In genomic region chr3:122092460-122093165, GRCh38 we compare ENCODE assay signal across 8 cellular contexts. TPM values are rescaled to one million over a fixed set of nuclear protein-coding genes. Genes with fewer than 3 reads are reported as not detected.
A peak's percentile ranks its signal among the peaks of the same experiment; 100 is the strongest.
DNase-seq lines count a peak whose midpoint lies in the region; ATAC-seq and TF ChIP-seq lines count a peak whose summit lies in the region.

No MANE protein-coding gene starts in this region.

- H3K4me1 ChIP-seq in left ventricle myocardium inferior: peaks cover 3% of the 10 kb centered on the region

- no peak overlapping the region for H3K4me3 ChIP-seq in left ventricle myocardium inferior

- peak; percentile 32 for ATAC-seq in GM18861 (IDR thresholded peaks at IDR 0.05; ENCODE audit: unreplicated experiment)

- H3K9me3 ChIP-seq in left ventricle myocardium inferior (replicated peaks): no peaks in the 10 kb centered on the region

- H3K27me3 ChIP-seq in left ventricle myocardium inferior (ENCODE audit: low read depth): peaks cover 15% of the 10 kb centered on the region

- H3K27ac ChIP-seq in left ventricle myocardium inferior (replicated peaks): no peak overlapping the region

- DNase-seq in 8988T: peak; percentile 18
- peak; percentile 88 for DNase-seq in MV-4-11 (lab: John Stamatoyannopoulos, UW)
- peak; percentile 55 for DNase-seq in activated T-cell treated with anti-CD3 and anti-CD28 coated beads for 48 hours (ENCODE audit: low read depth)
- DNase-seq in left ventricle myocardium inferior: peak; percentile 16
- DNase-seq in stimulated activated CD8-positive, alpha-beta memory T cell treated with anti-CD3 and anti-CD28 coated beads, Interleukin-4, amount 100 ng/mL, for 48 hours: peak; percentile 74
- DNase-seq in NCI-H524 (lab: John Stamatoyannopoulos, UW): no peak
- DNase-seq in G401 (ENCODE audit: low spot score): no peak

- peak; percentile 23 for TF ChIP-seq CTCF in left ventricle myocardium inferior (IDR thresholded peaks at IDR 0.05; ENCODE audit: borderline replicate concordance)

- in situ Hi-C loops in G401 (cut with HindIII; ENCODE audit: low sequenced_read_pairs): no loop called here

- intact Hi-C loops in left ventricle myocardium inferior (cut with micrococcal nuclease): no loop called here

- no peaks in the 10 kb centered on the region for H3K36me3 ChIP-seq in left ventricle myocardium inferior

RNA-seq across cellular contexts. Expression of gene CD86, which starts 37.5 kb away (rescaled TPM):
- 3.6 TPM for total RNA-seq in left ventricle myocardium inferior
- total RNA-seq in G401 (2014; rRNA removed; shearing (Covaris generic)): not detected in 2 replicates

Comparison
In these comparisons a context has a peak if more than half of its experiments do, and no peak if none do; other contexts are left out.
1. DNase-seq: peak in 8988T (single experiment), MV-4-11 (single experiment), activated T-cell treated with anti-CD3 and anti-CD28 coated beads for 48 hours (single experiment), left ventricle myocardium inferior (single experiment) and stimulated activated CD8-positive, alpha-beta memory T cell treated with anti-CD3 and anti-CD28 coated beads, Interleukin-4, amount 100 ng/mL, for 48 hours (single experiment); none in NCI-H524 (0 of 2) and G401 (single experiment).